8 cellular contexts compared by ENCODE assay signal in the genomic region with DNA sequence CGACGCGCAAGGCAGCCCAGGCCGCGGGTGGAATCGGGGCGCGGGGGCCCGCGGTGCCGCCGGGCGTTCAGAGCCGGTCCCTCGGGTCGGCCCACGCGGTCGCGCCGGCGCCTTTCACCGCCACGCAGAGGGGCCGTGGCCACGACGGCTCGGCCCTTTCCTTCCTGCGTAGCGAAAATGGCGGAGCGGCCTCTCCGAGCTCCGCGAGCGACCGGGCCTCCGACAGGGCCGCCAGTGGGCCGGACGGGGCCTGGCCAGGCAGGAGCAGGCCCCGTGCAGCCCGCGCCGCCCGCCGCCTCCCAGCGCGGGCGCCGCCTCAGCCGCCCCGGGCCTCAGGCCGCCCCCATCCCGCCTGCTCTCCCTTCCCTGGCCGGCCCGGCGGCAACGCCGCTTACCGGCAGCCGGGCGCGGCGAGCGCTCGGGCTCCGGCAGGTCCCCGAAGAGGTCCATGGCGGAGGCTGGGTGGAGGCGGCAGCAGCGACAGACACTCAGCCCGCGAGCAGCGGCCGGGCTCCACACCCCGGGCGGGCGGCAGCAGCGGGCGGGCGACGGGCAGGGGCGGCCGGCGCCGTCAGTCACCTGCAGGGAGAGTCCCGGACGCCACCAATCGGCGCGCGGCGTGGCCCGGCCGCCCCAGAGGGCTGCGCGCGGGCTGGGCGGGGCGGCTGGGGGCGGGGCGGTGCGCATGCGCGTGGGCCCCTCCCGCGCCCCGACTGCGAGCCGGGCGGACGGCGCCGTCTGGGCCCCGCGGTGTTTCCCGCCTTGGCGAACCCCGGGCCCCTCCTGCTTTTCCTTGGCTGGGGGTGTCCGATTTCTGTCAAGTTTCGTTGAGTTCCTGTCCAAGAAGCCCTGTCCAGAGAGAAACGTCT. TPM values are rescaled to one million over a fixed set of nuclear protein-coding genes. Genes with fewer than 3 reads are reported as not detected.
A peak's percentile ranks its signal among the peaks of the same experiment; 100 is the strongest.
DNase-seq lines count a peak whose midpoint lies in the region; ATAC-seq, FAIRE-seq and TF ChIP-seq lines count a peak whose summit lies in the region.

A gene with protein sequence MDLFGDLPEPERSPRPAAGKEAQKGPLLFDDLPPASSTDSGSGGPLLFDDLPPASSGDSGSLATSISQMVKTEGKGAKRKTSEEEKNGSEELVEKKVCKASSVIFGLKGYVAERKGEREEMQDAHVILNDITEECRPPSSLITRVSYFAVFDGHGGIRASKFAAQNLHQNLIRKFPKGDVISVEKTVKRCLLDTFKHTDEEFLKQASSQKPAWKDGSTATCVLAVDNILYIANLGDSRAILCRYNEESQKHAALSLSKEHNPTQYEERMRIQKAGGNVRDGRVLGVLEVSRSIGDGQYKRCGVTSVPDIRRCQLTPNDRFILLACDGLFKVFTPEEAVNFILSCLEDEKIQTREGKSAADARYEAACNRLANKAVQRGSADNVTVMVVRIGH (minus strand): TSS at position 592 of the 869 bp plus-strand sequence. CDS start 142 bp downstream, at position 450.

- peaks cover 48% of the 10 kb centered on the region for H3K79me2 ChIP-seq in OCI-LY7 (ENCODE audit: insufficient read depth, low read depth, low read length)

- TF ChIP-seq CTCF in D721Med (IDR thresholded peaks at IDR 0.05; ENCODE audit: insufficient read depth, missing control alignments) (no peak), OCI-LY7 (conservative IDR thresholded peaks at IDR 0.05; ENCODE audit: low read length) (no peak)

- H3K9me2 ChIP-seq in OCI-LY7 (ENCODE audit: insufficient read depth, low read length) = no peaks in the 10 kb centered on the region

- H3K9me3 ChIP-seq in HUES64 (ENCODE audit: insufficient read depth, low read depth, low read length) (no peaks in the 10 kb centered on the region; the same call in 1 of the 2 replicates), OCI-LY7 (ENCODE audit: low read length) (no peaks in the 10 kb centered on the region), mononuclear cell (ENCODE audit: low read depth, low read length) (no peaks in the 10 kb centered on the region)

- H3K27ac ChIP-seq in HUES64 (ENCODE audit: low read depth, low read length) (0 out of 2 replicates have a peak within 1 kb of the TSS, but pooled peaks have one; percentile 38), OCI-LY7 (ENCODE audit: low read depth, low read length, poor library complexity, severe bottlenecking) (peak within 1 kb of the TSS; percentile 56)

- peak; percentile 85 for ATAC-seq in GM21447 (IDR thresholded peaks at IDR 0.05; ENCODE audit: unreplicated experiment)

- no peaks in the 10 kb centered on the region for H3K36me3 ChIP-seq in HUES64 (ENCODE audit: insufficient read depth, low read length)
- H3K36me3 ChIP-seq in OCI-LY7 (ENCODE audit: insufficient read depth, low read length) = peaks cover 40% of the 10 kb centered on the region

- H4K20me1 ChIP-seq in OCI-LY7 (ENCODE audit: insufficient read depth, low read length) = peaks cover 37% of the 10 kb centered on the region

- CTCF ChIA-PET in OCI-LY7 (lab: Charles Lee; ENCODE audit: unreplicated experiment) = no interaction called here

- H3K4me3 ChIP-seq in HUES64 (ENCODE audit: low read length) (peak within 1 kb of the TSS; percentile 87), OCI-LY7 (ENCODE audit: low read depth, low read length, poor library complexity, severe bottlenecking) (peak within 1 kb of the TSS; percentile 96), mononuclear cell (ENCODE audit: low read length) (peak within 1 kb of the TSS; percentile 86)

- DNase-seq in D721Med (ENCODE audit: insufficient read length, low spot score) (peak; percentile 97), OCI-LY7 (ENCODE audit: low spot score) (peak; percentile 91), activated T-cell treated with anti-CD3 and anti-CD28 coated beads for 1 hour (ENCODE audit: low read depth) (peak; percentile 88), epidermal melanocyte (ENCODE audit: insufficient read length, low spot score) (peak; percentile 99)
- DNase-seq in stimulated activated CD8-positive, alpha-beta memory T cell treated with anti-CD3 and anti-CD28 coated beads, Interleukin-4, amount 100 ng/mL, for 1 hour (ENCODE audit: low read depth in 2 of 2, low spot score in 1 of 2) = peak; percentile 72 to 82

- peaks cover 11% of the 10 kb centered on the region; the same call in 1 of the 2 replicates for H3K27me3 ChIP-seq in HUES64 (ENCODE audit: insufficient read depth, low read length)
- peaks cover 1% of the 10 kb centered on the region for H3K27me3 ChIP-seq in mononuclear cell (ENCODE audit: insufficient read depth, low read length)

- peak within 1 kb of the TSS; percentile 85 for H3K9ac ChIP-seq in HUES64 (ENCODE audit: low read depth, low read length)

- peak within 1 kb of the TSS; percentile 97 for H3K4me2 ChIP-seq in OCI-LY7 (ENCODE audit: low read length)

- no peak for FAIRE-seq in D721Med (lab: Jason Lieb, UNC)

- no TSS peak for BruUV-seq in OCI-LY7 (replicated peaks; lab: Mats Ljungman, UMichigan)

- POLR2A ChIA-PET in OCI-LY7 (lab: Charles Lee) = interaction anchor here (0.6 to 1.9 kb wide), 4 partner anchors 10 to 588 kb away, joined by 3 to 7 read pairs (median 6); no protein-coding TSS in a partner anchor

- WGBS in HUES64 = under 1% methylated on average over 123 of the region's 123 CpGs

- peak within 1 kb of the TSS; percentile 95 for H2AFZ ChIP-seq in OCI-LY7 (ENCODE audit: low read length)

- H3K4me1 ChIP-seq in HUES64 (ENCODE audit: insufficient read depth, low read length) (no peaks in the 10 kb centered on the region), OCI-LY7 (ENCODE audit: insufficient read depth, low read length, poor library complexity, severe bottlenecking) (peaks cover 39% of the 10 kb centered on the region), mononuclear cell (ENCODE audit: insufficient read depth, low read length) (peaks cover 41% of the 10 kb centered on the region)

- intact Hi-C loops in OCI-LY7 (cut with micrococcal nuclease; ENCODE audit: unreplicated experiment) = no loop called here

RNA-seq across cellular contexts. Expression of the gene that starts here (rescaled TPM):
- polyA plus RNA-seq in HUES64 (2013, experiment 1 of 2) = 28.6 TPM
- 25.4 TPM for polyA plus RNA-seq in HUES64 (2013, experiment 2 of 2)
- 33.1 and 36.7 TPM in 2 replicates for total RNA-seq in OCI-LY7 (2014; rRNA removed; shearing (Covaris generic))
- total RNA-seq in OCI-LY7 (2022) = 57.3 and 61.8 TPM in 2 replicates
- total RNA-seq in mononuclear cell = 66.5 TPM

Comparison
In these comparisons a context has a peak if more than half of its experiments do, and no peak if none do; other contexts are left out.
1. Peak in every context shown above with its lines: DNase-seq, ATAC-seq, H3K4me3 ChIP-seq and H3K27ac ChIP-seq.